ENCODE assay signal across 23 cellular contexts in genomic region chr7:298739-299138, GRCh38. TPM values are rescaled to one million over a fixed set of nuclear protein-coding genes. Genes with fewer than 3 reads are reported as not detected.
"Had no signal": no experiment of that assay in that cellular context is flagged by ENCODE, and none has a peak within 500 bp of the region (broad histone marks: within the 10 kb centered on the region; RNA-seq: fewer than 3 reads in every experiment).

No MANE protein-coding gene starts in this region.

- H3K4me1 ChIP-seq: SJSA1 had no signal

- H3K27ac ChIP-seq: SJSA1, SK-N-MC had no signal

- H3K27me3 ChIP-seq: MG63 had no signal

- DNase-seq: Karpas-422, KG1, MG63, NCI-H1092, NCI-H1105 treated with DMSO at 0.1 percent for 48 hours, NCI-H1417 treated with DMSO at 0.1 percent for 48 hours, NCI-H146, NCI-H1694 treated with DMSO at 0.1 percent for 48 hours, NCI-H1930, NCI-H2081, NCI-H2107, NCI-H2227 treated with DMSO at 0.1 percent for 48 hours, NCI-H524, NCI-H69, NCI-H774, Right ventricle myocardium superior, RPMI8226, SIG-M5 had no signal

- H3K9me3 ChIP-seq: MG63, SJSA1 had no signal

- H3K4me3 ChIP-seq: MG63, SJSA1, SK-N-MC had no signal

- H3K36me3 ChIP-seq: MG63, SJSA1 had no signal

- FAIRE-seq: RCC 7860 had no signal

RNA-seq across cellular contexts. Expression of gene FOXL3, which starts 8.8 kb away (rescaled TPM):
- total RNA-seq: HT-29, NCI-H460, Right ventricle myocardium superior, SJSA1 had no signal
